In genomic region chr6:159680104-159680503, GRCh38 we compare ENCODE assay signal across 15 cellular contexts. TPM values are rescaled to one million over a fixed set of nuclear protein-coding genes. Genes with fewer than 3 reads are reported as not detected.
DNase-seq lines count a peak whose midpoint lies in the region; ATAC-seq and TF ChIP-seq lines count a peak whose summit lies in the region.
"Had no signal": no experiment of that assay in that cellular context is flagged by ENCODE, and none has a peak within 500 bp of the region (broad histone marks: within the 10 kb centered on the region; RNA-seq: fewer than 3 reads in every experiment).

No MANE protein-coding gene starts in this region.

- ATAC-seq in GM19397 (IDR thresholded peaks at IDR 0.05; ENCODE audit: unreplicated experiment) (no peak), HG03175 (IDR thresholded peaks at IDR 0.05; ENCODE audit: unreplicated experiment) (no peak)
- ATAC-seq: effector memory CD8-positive, alpha-beta T cell; mucosa of descending colon had no signal

- DNase-seq in CD14-positive monocyte (ENCODE audit: low spot score) (no peak), HCEC 1CT (peak; percentile 51), chondrocyte (ENCODE audit: low spot score) (no peak), nephron progenitor cell (no peak), GOT3 (lab: John Stamatoyannopoulos, UW) (no peak), AG08396 (ENCODE audit: low spot score) (no peak)
- DNase-seq: activated CD8-positive, alpha-beta memory T cell treated with anti-CD3 and anti-CD28 coated beads, Interleukin-2, amount 50 U/mL, for 48 hours; effector memory CD8-positive, alpha-beta T cell; mucosa of descending colon; NCI-H1417 treated with DMSO at 0.1 percent for 48 hours; NCI-H446 treated with DMSO at 0.1 percent for 48 hours; OCI-M1; SK-N-SH had no signal

- H3K36me3 Mint-ChIP-seq in CD14-positive monocyte (peaks cover 47 to 80% of the 10 kb centered on the region in 2 donors), chondrocyte (ENCODE audit: low read depth) (peaks cover 8% of the 10 kb centered on the region), nephron progenitor cell (ENCODE audit: low read depth) (peaks cover 52% of the 10 kb centered on the region)

- H3K4me3 Mint-ChIP-seq in CD14-positive monocyte (peak overlapping the region in 1 of 2 donors; percentile 41), chondrocyte (ENCODE audit: unreplicated experiment) (no peak overlapping the region), nephron progenitor cell (no peak overlapping the region)
- H3K4me3 Mint-ChIP-seq: effector memory CD8-positive, alpha-beta T cell had no signal

- H3K27ac Mint-ChIP-seq in CD14-positive monocyte = peak overlapping the region; percentile 20 to 93 (median 87)
- H3K27ac Mint-ChIP-seq in chondrocyte (ENCODE audit: unreplicated experiment) = peak overlapping the region; percentile 28
- peak overlapping the region; percentile 10 for H3K27ac Mint-ChIP-seq in nephron progenitor cell

- H3K4me1 Mint-ChIP-seq in CD14-positive monocyte (peaks cover 47% of the 10 kb centered on the region), chondrocyte (ENCODE audit: low read depth) (peaks cover 13% of the 10 kb centered on the region), nephron progenitor cell (no peaks in the 10 kb centered on the region)

- H3K27me3 Mint-ChIP-seq in CD14-positive monocyte (ENCODE audit: low read depth in 3 of 3) = peaks cover 0 to 2% (median 0%) of the 10 kb centered on the region in 3 donors
- H3K27me3 Mint-ChIP-seq in chondrocyte (ENCODE audit: low read depth) = no peaks in the 10 kb centered on the region
- H3K27me3 Mint-ChIP-seq in nephron progenitor cell (ENCODE audit: low read depth, poor library complexity) = peaks cover 3% of the 10 kb centered on the region
- H3K27me3 Mint-ChIP-seq: effector memory CD8-positive, alpha-beta T cell had no signal

- H3K9me3 Mint-ChIP-seq in CD14-positive monocyte (peaks cover 0 to 5% (median 2%) of the 10 kb centered on the region in 7 donors), chondrocyte (ENCODE audit: low read depth) (no peaks in the 10 kb centered on the region), nephron progenitor cell (peaks cover 4% of the 10 kb centered on the region)
- H3K9me3 Mint-ChIP-seq: effector memory CD8-positive, alpha-beta T cell had no signal

- TF ChIP-seq CTCF in CD14-positive monocyte (IDR thresholded peaks at IDR 0.05) (no peak), chondrocyte (IDR thresholded peaks at IDR 0.05) (no peak), nephron progenitor cell (IDR thresholded peaks at IDR 0.05) (no peak)

- intact Hi-C loops in CD14-positive monocyte (cut with micrococcal nuclease) = no loop called here

RNA-seq across cellular contexts. Expression of gene SOD2, which starts 12.9 kb away (rescaled TPM):
- 100 to 1,000 TPM; 447 to 569 TPM for polyA plus RNA-seq in CD14-positive monocyte
- total RNA-seq in chondrocyte = 57.1 to 87.3 TPM (median 61.5 TPM) in 3 replicates

RNA-seq across cellular contexts. Expression of gene WTAP, which starts 47.2 kb away (rescaled TPM):
- 10 to 100 TPM; 94.7 to 95.9 TPM for polyA plus RNA-seq in CD14-positive monocyte
- total RNA-seq in chondrocyte = 65.0 to 72.3 TPM (median 65.9 TPM) in 3 replicates

Comparison
In these comparisons a context has a peak if more than half of its experiments do, and no peak if none do; other contexts are left out.
1. H3K27ac Mint-ChIP-seq: peak in every context shown above with its lines; median percentile 87 in CD14-positive monocyte; 28 in chondrocyte; 10 in nephron progenitor cell.